Comparison of ENCODE assay signal across 9 cellular contexts in genomic region chr14:103427485-103428443, GRCh38. TPM values are rescaled to one million over a fixed set of nuclear protein-coding genes. Genes with fewer than 3 reads are reported as not detected.
DNase-seq lines count a peak whose midpoint lies in the region; ATAC-seq, FAIRE-seq and TF ChIP-seq lines count a peak whose summit lies in the region.
"Had no signal": no experiment of that assay in that cellular context is flagged by ENCODE, and none has a peak within 500 bp of the region (broad histone marks: within the 10 kb centered on the region; RNA-seq: fewer than 3 reads in every experiment).

No MANE protein-coding gene starts in this region.

- SMC1A ChIA-PET in GM12878 (lab: Charles Lee; ENCODE audit: uncharacterized antibody, unreplicated experiment): interaction anchor here (0.9 to 2.4 kb wide), 6 partner anchors 11 to 72 kb away, joined by 3 to 20 read pairs (median 4); no protein-coding TSS in a partner anchor

- H3K27me3 ChIP-seq in DND-41 (ENCODE audit: insufficient read depth, low read length, poor library complexity) (no peaks in the 10 kb centered on the region), GM12878 (replicated peaks in 1 of 2; ENCODE audit: control insufficient read depth in 2 of 2, insufficient read depth in 2 of 2, low read length in 1 of 2) (no peaks in the 10 kb centered on the region), Caco-2 (replicated peaks; ENCODE audit: control insufficient read depth, insufficient read depth, low read length) (no peaks in the 10 kb centered on the region)

- TF ChIP-seq CTCF in DND-41 (IDR thresholded peaks at IDR 0.05; ENCODE audit: borderline replicate concordance, extremely low read depth, low read length, poor library complexity, severe bottlenecking): no peak
- TF ChIP-seq CTCF in GM12878 (IDR thresholded peaks at IDR 0.05 in 2 of 3, conservative IDR thresholded peaks at IDR 0.05 in 1 of 3; ENCODE audit: control insufficient read depth in 2 of 3, extremely low read depth in 1 of 3, insufficient read depth in 1 of 3, low read depth in 3 of 3, low read length in 3 of 3): no peak
- TF ChIP-seq CTCF in Caco-2 (IDR thresholded peaks at IDR 0.05; ENCODE audit: insufficient read depth in 1 of 2, low read depth in 1 of 2, low read length in 1 of 2, severe bottlenecking in 1 of 2, unreplicated experiment in 1 of 2): no peak

- no TSS peak for BruUV-seq in GM12878 (replicated peaks; lab: Mats Ljungman, UMichigan)
- BruUV-seq in Caco-2 (replicated peaks; lab: Mats Ljungman, UMichigan): no TSS peak

- H3K27ac ChIP-seq in DND-41 (ENCODE audit: low read length): no peak overlapping the region
- peak overlapping the region; percentile 56 for H3K27ac ChIP-seq in GM12878 (ENCODE audit: control insufficient read depth, insufficient read depth)

- H3K4me1 ChIP-seq in DND-41 (ENCODE audit: insufficient read depth, low read length) (peaks cover 5% of the 10 kb centered on the region; the same call in 1 of the 2 replicates), GM12878 (ENCODE audit: control insufficient read depth, insufficient read depth, low read length) (peaks cover 11% of the 10 kb centered on the region), Caco-2 (0 out of 2 replicates have a peak, but pooled peaks cover 7% of the 10 kb centered on the region)

- no peaks in the 10 kb centered on the region for H3K9me3 Mint-ChIP-seq in naive thymus-derived CD8-positive, alpha-beta T cell
- no peaks in the 10 kb centered on the region for H3K9me3 Mint-ChIP-seq in Caco-2 (ENCODE audit: unreplicated experiment)
- H3K9me3 Mint-ChIP-seq: naive B cell had no signal

- CTCF ChIA-PET in GM12878 (lab: Yijun Ruan, JAX) (interaction anchor here (1.2 to 2.5 kb wide), 4 partner anchors 10 to 37 kb away, joined by 3 to 9 read pairs (median 6); no protein-coding TSS in a partner anchor), Caco-2 (lab: Charles Lee) (no interaction called here)

- H2AFZ ChIP-seq in DND-41 (ENCODE audit: low read depth, low read length): no peak overlapping the region
- H2AFZ ChIP-seq in GM12878 (ENCODE audit: control insufficient read depth, low read depth, low read length): no peak overlapping the region; the same call in 1 of the 2 replicates

- no peak for TF ChIP-seq EP300 in GM12878 (IDR thresholded peaks at IDR 0.05; ENCODE audit: borderline replicate concordance in 1 of 2, control insufficient read depth in 1 of 2, low read depth in 2 of 2, low read length in 2 of 2)

- H3K36me3 ChIP-seq in DND-41 (ENCODE audit: insufficient read depth, low read length): peaks cover 17% of the 10 kb centered on the region
- H3K36me3 ChIP-seq in GM12878 (ENCODE audit: control insufficient read depth in 2 of 2, insufficient read depth in 2 of 2, low read length in 1 of 2): no peaks in the 10 kb centered on the region; a peak in 2 of 4 replicates
- no peaks in the 10 kb centered on the region for H3K36me3 ChIP-seq in Caco-2 (ENCODE audit: control insufficient read depth, insufficient read depth, low read length)

- RAD21 ChIA-PET in GM12878 (lab: Charles Lee; ENCODE audit: unreplicated experiment): interaction anchor here (1.3 to 1.5 kb wide), 2 partner anchors 11 to 37 kb away, joined by 4 read pairs; no protein-coding TSS in a partner anchor

- intact Hi-C loops in GM12878 (cut with micrococcal nuclease; ENCODE audit: unreplicated experiment): no loop called here
- intact Hi-C loops in Caco-2 (cut with micrococcal nuclease; ENCODE audit: unreplicated experiment): no loop called here

- peaks cover 66% of the 10 kb centered on the region for H3K79me2 ChIP-seq in DND-41 (ENCODE audit: insufficient read depth, low read length)
- H3K79me2 ChIP-seq in GM12878 (ENCODE audit: control insufficient read depth, insufficient read depth, low read length): peaks cover 25% of the 10 kb centered on the region

- H3K9ac ChIP-seq in DND-41 (ENCODE audit: low read depth, low read length) (no peak overlapping the region), GM12878 (ENCODE audit: control insufficient read depth, insufficient read depth, low read length) (no peak overlapping the region)

- TF ChIP-seq POLR2A in GM12878 (IDR thresholded peaks at IDR 0.05; ENCODE audit: low read depth, low read length): no peak

- no peak for FAIRE-seq in GM12878 (lab: Jason Lieb, UNC)

- peak overlapping the region in 1 of 10 donors; percentile 38 for H3K4me3 Mint-ChIP-seq in naive thymus-derived CD8-positive, alpha-beta T cell
- no peak overlapping the region for H3K4me3 Mint-ChIP-seq in Caco-2 (ENCODE audit: unreplicated experiment)

- ATAC-seq in DND-41 (ENCODE audit: insufficient read depth, low read depth) (peak; percentile 54), GM12878 (peak; percentile 78), GM19395 (IDR thresholded peaks at IDR 0.05; ENCODE audit: unreplicated experiment) (no peak), GM21526 (IDR thresholded peaks at IDR 0.05; ENCODE audit: low FRiP score, unreplicated experiment) (no peak)
- ATAC-seq in naive thymus-derived CD8-positive, alpha-beta T cell: peak in 1 of 2 donors; percentile 8

- peaks cover 0 to 36% (median 3%) of the 10 kb centered on the region in 3 donors for H3K36me3 Mint-ChIP-seq in naive thymus-derived CD8-positive, alpha-beta T cell
- H3K36me3 Mint-ChIP-seq in Caco-2 (ENCODE audit: insufficient read depth, unreplicated experiment): peaks cover 22% of the 10 kb centered on the region
- H3K36me3 Mint-ChIP-seq: naive B cell had no signal

- H3K9me3 ChIP-seq in DND-41 (ENCODE audit: insufficient read depth, low read length, severe bottlenecking) (no peaks in the 10 kb centered on the region), GM12878 (replicated peaks; ENCODE audit: control insufficient read depth, insufficient read depth, low read length) (no peaks in the 10 kb centered on the region), Caco-2 (no peaks in the 10 kb centered on the region)

- H3K27me3 Mint-ChIP-seq in naive thymus-derived CD8-positive, alpha-beta T cell: no peaks in the 10 kb centered on the region
- no peaks in the 10 kb centered on the region for H3K27me3 Mint-ChIP-seq in Caco-2 (ENCODE audit: insufficient read depth, unreplicated experiment)
- H3K27me3 Mint-ChIP-seq: naive B cell had no signal

- POLR2A ChIA-PET in GM12878 (lab: Charles Lee) (interaction anchor here (0.9 to 1.4 kb wide), 3 partner anchors 10 to 37 kb away, joined by 3 to 7 read pairs (median 6); no protein-coding TSS in a partner anchor), Caco-2 (lab: Charles Lee) (no interaction called here)
- POLR2A ChIA-PET in naive thymus-derived CD8-positive, alpha-beta T cell (lab: Charles Lee): no interaction called here

- peaks cover 16% of the 10 kb centered on the region; the same call in 1 of the 2 replicates for H4K20me1 ChIP-seq in DND-41 (ENCODE audit: insufficient read depth, low read length)
- H4K20me1 ChIP-seq in GM12878 (ENCODE audit: control insufficient read depth, insufficient read depth): no peaks in the 10 kb centered on the region

- peaks cover 19 to 46% (median 39%) of the 10 kb centered on the region in 4 donors for H3K4me1 Mint-ChIP-seq in naive thymus-derived CD8-positive, alpha-beta T cell
- H3K4me1 Mint-ChIP-seq in Caco-2 (ENCODE audit: low read depth, unreplicated experiment): peaks cover 2% of the 10 kb centered on the region

- in situ Hi-C loops in GM12878 (cut with MboI): no loop called here

- H3K27ac Mint-ChIP-seq in naive thymus-derived CD8-positive, alpha-beta T cell: peak overlapping the region in 7 of 10 donors; percentile 29 to 77 (median 65)
- H3K27ac Mint-ChIP-seq in Caco-2 (ENCODE audit: unreplicated experiment): no peak overlapping the region

- H3K4me3 ChIP-seq in DND-41 (ENCODE audit: low read depth in 1 of 2, low read length in 2 of 2) (no peak overlapping the region), GM12878 (no peak overlapping the region), Caco-2 (ENCODE audit: low read depth, low read length) (no peak overlapping the region)

- TF ChIP-seq RAD21 in GM12878 (IDR thresholded peaks at IDR 0.05; ENCODE audit: insufficient read depth, low read depth, low read length): no peak

- WGBS in GM12878 (ENCODE audit: insufficient coverage, insufficient replicate concordance, low lambda C conversion rate, missing lambda C conversion rate): 33% methylated on average over 3 of the region's 3 CpGs

- DNase-seq in DND-41: peak; percentile 26
- peak; percentile 94 for DNase-seq in OCI-M1 (lab: John Stamatoyannopoulos, UW)
- peak; percentile 36 for DNase-seq in GM12878 (ENCODE audit: low read depth, low spot score)
- peak in 3 of 10 donors; percentile 1 to 18 (median 7) for DNase-seq in naive thymus-derived CD8-positive, alpha-beta T cell
- no peak for DNase-seq in NCI-H82 treated with DMSO at 0.1 percent for 48 hours (lab: John Stamatoyannopoulos, UW; ENCODE audit: unreplicated experiment)
- DNase-seq in Caco-2: no peak
- DNase-seq: naive B cell had no signal

- H3K4me2 ChIP-seq in DND-41 (ENCODE audit: insufficient read depth, low read length): no peak overlapping the region
- peak overlapping the region; percentile 12; the same call in 1 of the 2 replicates for H3K4me2 ChIP-seq in GM12878 (ENCODE audit: control insufficient read depth, insufficient read depth)

RNA-seq across cellular contexts. Expression of gene MARK3, which starts 42.5 kb away (rescaled TPM):
- 225 and 244 TPM in 2 replicates for total RNA-seq in GM12878 (2013; cell fraction: nucleolus; rRNA removed)
- total RNA-seq in GM12878 (2014; rRNA removed): 39.6 and 43.3 TPM in 2 replicates
- total RNA-seq in GM12878 (2014; rRNA removed; fragmentation: Illumina TruSeq; extraction: Trizol): 48.0 and 48.3 TPM in 2 replicates
- 51.9 and 59.3 TPM in 2 replicates for total RNA-seq in GM12878 (2021)
- 36.8 TPM for polyA plus RNA-seq in GM12878 (2011; ENCODE audit: low read depth)
- polyA plus RNA-seq in GM12878 (2011; rRNA removed): 75.1 and 85.6 TPM in 2 replicates
- polyA plus RNA-seq in GM12878 (2011; cell fraction: cytosol; rRNA removed): 40.5 and 46.1 TPM in 2 replicates
- 90.2 and 95.2 TPM in 2 replicates for polyA plus RNA-seq in GM12878 (2011; cell fraction: nucleus; rRNA removed)
- 39.8 and 47.5 TPM in 2 replicates for polyA plus RNA-seq in GM12878 (2012)
- polyA plus RNA-seq in GM12878 (2014; fragmentation: Illumina TruSeq; extraction: Trizol): 50.7 and 52.0 TPM in 2 replicates
- 10 to 100 TPM; 10.7 to 19.8 TPM for polyA plus RNA-seq in GM12878 (2014; fragmentation: Nextera tagmentation; extraction: Ambion mirVana)
- polyA plus RNA-seq in GM12878 (2014; rRNA removed): 43.2 and 49.9 TPM in 2 replicates
- 10 to 100 TPM; 28.6 to 31.0 TPM for polyA plus RNA-seq in GM12878 (2016; fragmentation: Nextera tagmentation; extraction: Ambion mirVana)
- polyA minus RNA-seq in GM12878 (2011; rRNA and poly(A)+ RNA removed): 73.2 and 80.4 TPM in 2 replicates
- 15.8 and 21.0 TPM in 2 replicates for polyA minus RNA-seq in GM12878 (2011; cell fraction: cytosol; rRNA and poly(A)+ RNA removed)
- 63.7 and 92.2 TPM in 2 replicates for polyA minus RNA-seq in GM12878 (2011; cell fraction: nucleus; rRNA and poly(A)+ RNA removed)
- 100 to 1,000 TPM; 123 to 128 TPM for total RNA-seq in naive thymus-derived CD8-positive, alpha-beta T cell
- polyA plus RNA-seq in naive thymus-derived CD8-positive, alpha-beta T cell: 10 to 100 TPM; 26.8 to 36.5 (median 30.7) TPM
- total RNA-seq in Caco-2 (2022): 71.6 and 78.0 TPM in 2 replicates

Comparison
In these comparisons a context has a peak if more than half of its experiments do, and no peak if none do; other contexts are left out.
1. ATAC-seq: peak in DND-41 (single experiment) and GM12878 (single experiment); none in GM19395 (single experiment) and GM21526 (single experiment).
2. DNase-seq: peak in DND-41 (single experiment), OCI-M1 (single experiment) and GM12878 (single experiment); none in NCI-H82 treated with DMSO at 0.1 percent for 48 hours (single experiment) and Caco-2 (0 of 2).